20 cellular contexts compared by ENCODE assay signal in the genomic region with DNA sequence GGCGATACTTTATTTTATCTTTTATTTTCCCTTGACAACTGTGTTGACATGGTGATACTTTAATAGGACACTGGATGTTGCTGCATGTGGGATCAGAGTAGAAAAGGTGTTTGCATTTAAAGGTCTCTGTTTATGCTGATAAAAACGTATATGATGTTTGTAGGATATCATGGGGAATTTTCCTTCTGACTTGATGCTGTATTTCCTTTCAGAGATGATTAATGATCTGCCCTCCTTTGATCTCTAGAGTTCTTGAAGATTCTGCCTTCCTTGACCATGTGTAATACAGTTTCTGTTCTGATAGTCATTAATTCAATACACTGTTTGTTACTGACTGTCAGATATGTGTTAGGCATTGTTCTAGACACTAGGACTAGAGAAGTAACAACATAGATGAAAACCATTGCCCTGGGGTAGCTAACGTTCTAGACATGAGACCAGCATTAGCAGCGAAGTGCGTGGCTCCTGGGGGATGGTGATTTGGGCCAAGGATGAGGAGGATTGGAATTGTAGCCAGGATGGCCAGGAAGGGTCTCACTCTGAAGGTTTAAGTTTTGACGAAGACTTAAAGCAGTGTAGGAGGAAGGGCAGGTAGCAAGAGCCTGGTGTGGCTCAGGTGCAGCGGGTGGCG. TPM values are rescaled to one million over a fixed set of nuclear protein-coding genes. Genes with fewer than 3 reads are reported as not detected.
DNase-seq lines count a peak whose midpoint lies in the region; ATAC-seq and TF ChIP-seq lines count a peak whose summit lies in the region.
"Had no signal": no experiment of that assay in that cellular context is flagged by ENCODE, and none has a peak within 500 bp of the region (broad histone marks: within the 10 kb centered on the region; RNA-seq: fewer than 3 reads in every experiment).

No MANE protein-coding gene starts in this region.

- no TSS peak for BruUV-seq in Calu3 (replicated peaks; lab: Mats Ljungman, UMichigan)

- H3K27me3 ChIP-seq in HUES64 (ENCODE audit: insufficient read depth, low read length) = no peaks in the 10 kb centered on the region
- H3K27me3 ChIP-seq: BE2C, thyroid gland had no signal

- intact Hi-C loops in Calu3 (cut with micrococcal nuclease; ENCODE audit: unreplicated experiment) = no loop called here

- H3K27ac ChIP-seq in HUES64 (ENCODE audit: low read depth, low read length) = no peak overlapping the region
- H3K27ac ChIP-seq: thyroid gland had no signal

- H3K9me3 Mint-ChIP-seq in Calu3 (ENCODE audit: low read depth, unreplicated experiment) (no peaks in the 10 kb centered on the region), brain (peaks cover 0 to 6% (median 3%) of the 10 kb centered on the region in 5 experiments), nephron progenitor cell (no peaks in the 10 kb centered on the region)
- H3K9me3 Mint-ChIP-seq: activated B cell treated with CpG ODN at 0.5 μM for 24 hours had no signal

- H3K4me3 Mint-ChIP-seq in Calu3 (ENCODE audit: low read depth, unreplicated experiment) (peak overlapping the region; percentile 22), brain (peak overlapping the region; percentile 12 to 80 (median 47)), nephron progenitor cell (no peak overlapping the region)

- CTCF ChIA-PET in Calu3 (lab: Charles Lee) = interaction anchor here (0.6 kb wide), 1 partner anchor 40 kb away, joined by 4 read pairs; no protein-coding TSS in a partner anchor

- H3K27me3 Mint-ChIP-seq in Calu3 (ENCODE audit: unreplicated experiment) (no peaks in the 10 kb centered on the region), brain (peaks cover 3% of the 10 kb centered on the region), nephron progenitor cell (ENCODE audit: low read depth, poor library complexity) (no peaks in the 10 kb centered on the region)
- H3K27me3 Mint-ChIP-seq: activated B cell treated with CpG ODN at 0.5 μM for 24 hours, progenitor cell of endocrine pancreas had no signal

- no peak for DNase-seq in Calu3
- no peak for DNase-seq in nephron progenitor cell
- DNase-seq in DMS153 treated with DMSO at 0.1 percent for 48 hours (lab: John Stamatoyannopoulos, UW; ENCODE audit: unreplicated experiment) = no peak
- no peak for DNase-seq in midbrain (lab: John Stamatoyannopoulos, UW)
- DNase-seq: activated B cell treated with CpG ODN at 0.5 μM for 24 hours; activated CD8-positive, alpha-beta memory T cell treated with anti-CD3 and anti-CD28 coated beads, Interleukin-2, amount 50 U/mL, for 4 hours; BE2C; IMR-90; NCI-H2081; NCI-H524; SHP77 treated with DMSO at 0.1 percent for 48 hours; stimulated activated CD4-positive, alpha-beta T cell treated with anti-CD3 and anti-CD28 coated beads, Interleukin-4, amount 100 ng/mL, for 4 hours; stimulated activated CD8-positive, alpha-beta memory T cell treated with anti-CD3 and anti-CD28 coated beads, Interleukin-4, amount 100 ng/mL, for 48 hours; thyroid gland had no signal

- no peak overlapping the region for H3K9ac ChIP-seq in HUES64 (ENCODE audit: low read depth, low read length)

- peaks cover 12% of the 10 kb centered on the region for H3K9me3 ChIP-seq in HUES64 (ENCODE audit: insufficient read depth, low read depth, low read length)
- H3K9me3 ChIP-seq: BE2C, thyroid gland had no signal

- WGBS in HUES64 = 93% methylated on average over 8 of the region's 8 CpGs

- H3K4me3 ChIP-seq in HUES64 (ENCODE audit: low read length) = 0 out of 2 replicates have a peak overlapping the region, but pooled peaks have one; percentile 10
- H3K4me3 ChIP-seq: GM23338, smooth muscle cell, thyroid gland had no signal

- H3K27ac Mint-ChIP-seq in Calu3 (ENCODE audit: unreplicated experiment) (no peak overlapping the region), brain (peak overlapping the region in 4 of 5 experiments; percentile 25 to 79 (median 53)), nephron progenitor cell (peak overlapping the region; percentile 66)
- H3K27ac Mint-ChIP-seq: activated B cell treated with CpG ODN at 0.5 μM for 24 hours had no signal

- peaks cover 3% of the 10 kb centered on the region; the same call in 1 of the 2 replicates for H3K4me1 ChIP-seq in HUES64 (ENCODE audit: insufficient read depth, low read length)
- H3K4me1 ChIP-seq: BE2C had no signal

- H3K36me3 Mint-ChIP-seq in Calu3 (ENCODE audit: insufficient read depth, unreplicated experiment) (peaks cover 63% of the 10 kb centered on the region), brain (peaks cover 36% of the 10 kb centered on the region), nephron progenitor cell (ENCODE audit: low read depth) (peaks cover 26% of the 10 kb centered on the region)

- TF ChIP-seq CTCF in Calu3 (IDR thresholded peaks at IDR 0.05; ENCODE audit: unreplicated experiment) = no peak
- TF ChIP-seq CTCF in brain (conservative IDR thresholded peaks at IDR 0.05) = no peak
- TF ChIP-seq CTCF in nephron progenitor cell (IDR thresholded peaks at IDR 0.05) = no peak

- H3K4me1 Mint-ChIP-seq in Calu3 (ENCODE audit: low read depth, unreplicated experiment) (peaks cover 33% of the 10 kb centered on the region), brain (peaks cover 66% of the 10 kb centered on the region), nephron progenitor cell (peaks cover 59% of the 10 kb centered on the region)

- H3K36me3 ChIP-seq in HUES64 (ENCODE audit: insufficient read depth, low read length) = peaks cover 19% of the 10 kb centered on the region
- H3K36me3 ChIP-seq: thyroid gland had no signal

- ATAC-seq in HG02759 (IDR thresholded peaks at IDR 0.05; ENCODE audit: unreplicated experiment) = no peak
- ATAC-seq: GM23338 had no signal

RNA-seq across cellular contexts. Expression of gene ATG4B, which starts 2.8 kb away (rescaled TPM):
- 93.0 and 95.3 TPM in 2 replicates for total RNA-seq in Calu3 (2022)
- polyA plus RNA-seq in HUES64 (2013, experiment 1 of 2) = 53.3 TPM
- 63.5 TPM for polyA plus RNA-seq in HUES64 (2013, experiment 2 of 2)
- polyA plus RNA-seq in brain (ENCODE audit: insufficient read depth, low read depth, low replicate concordance) = 42.6 TPM

RNA-seq across cellular contexts. Expression of gene THAP4, which starts 3.3 kb away (rescaled TPM):
- 53.6 and 57.5 TPM in 2 replicates for total RNA-seq in Calu3 (2022)
- polyA plus RNA-seq in HUES64 (2013, experiment 1 of 2) = 41.8 TPM
- 44.4 TPM for polyA plus RNA-seq in HUES64 (2013, experiment 2 of 2)
- 109 TPM for polyA plus RNA-seq in brain (ENCODE audit: insufficient read depth, low read depth, low replicate concordance)

RNA-seq across cellular contexts. Expression of gene DTYMK, which starts 46.3 kb away (rescaled TPM):
- total RNA-seq in Calu3 (2022) = 67.6 and 80.7 TPM in 2 replicates
- polyA plus RNA-seq in HUES64 (2013, experiment 1 of 2) = 70.5 TPM
- 62.6 TPM for polyA plus RNA-seq in HUES64 (2013, experiment 2 of 2)
- polyA plus RNA-seq in brain (ENCODE audit: insufficient read depth, low read depth, low replicate concordance) = 61.0 TPM
